In the genomic region with DNA sequence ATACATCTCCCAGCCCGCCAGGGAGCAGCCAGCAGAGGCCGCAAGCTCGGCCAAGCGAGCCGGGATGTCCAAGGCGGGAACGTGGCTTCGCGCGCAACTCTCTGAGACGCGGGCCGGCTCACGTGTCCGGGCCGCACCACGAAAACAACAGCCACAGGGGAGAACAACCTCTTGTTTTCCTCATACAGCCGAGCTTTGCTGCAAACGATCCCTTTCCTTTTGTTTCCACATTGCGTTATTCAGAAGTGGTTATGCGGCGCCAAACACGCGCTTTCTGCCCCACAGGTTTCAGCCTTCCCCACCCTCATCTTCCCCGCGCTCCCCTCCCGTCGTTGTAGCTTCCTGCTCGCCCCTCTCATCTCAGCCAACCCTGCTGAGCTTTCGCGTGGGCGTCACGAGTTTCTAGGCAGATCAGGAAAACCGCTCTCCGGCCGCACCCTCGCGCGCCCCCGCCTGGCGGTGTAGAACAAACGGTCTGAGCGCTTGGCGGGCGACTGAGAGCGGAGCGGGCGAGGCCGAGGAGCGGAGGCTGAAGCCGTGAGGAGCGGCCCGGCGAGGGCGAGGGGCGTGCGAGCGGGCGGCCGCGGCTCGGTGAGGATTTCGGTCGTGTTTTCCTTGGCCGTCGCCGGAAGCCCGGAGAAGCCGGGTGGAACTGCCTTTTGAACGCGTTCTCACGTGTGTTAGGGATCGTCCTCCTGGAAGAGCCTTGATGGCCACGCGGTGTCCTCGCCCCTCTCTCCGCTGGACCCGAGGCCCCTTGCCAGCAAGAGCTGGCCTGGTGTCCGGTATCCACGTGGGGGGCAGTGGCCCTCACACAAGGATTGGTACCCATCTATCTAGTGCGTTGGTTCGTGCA, we compare ENCODE assay signal across 1 cellular context.
TF ChIP-seq lines count a peak whose summit lies in the region.

No MANE protein-coding gene starts in this region.

TF ChIP-seq in HepG2, 621 proteins besides CTCF, POLR2A, EP300 and RAD21 (continued from another document and continues in another):
- TF ChIP-seq, protein P1, sequence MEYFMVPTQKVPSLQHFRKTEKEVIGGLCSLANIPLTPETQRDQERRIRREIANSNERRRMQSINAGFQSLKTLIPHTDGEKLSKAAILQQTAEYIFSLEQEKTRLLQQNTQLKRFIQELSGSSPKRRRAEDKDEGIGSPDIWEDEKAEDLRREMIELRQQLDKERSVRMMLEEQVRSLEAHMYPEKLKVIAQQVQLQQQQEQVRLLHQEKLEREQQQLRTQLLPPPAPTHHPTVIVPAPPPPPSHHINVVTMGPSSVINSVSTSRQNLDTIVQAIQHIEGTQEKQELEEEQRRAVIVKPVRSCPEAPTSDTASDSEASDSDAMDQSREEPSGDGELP (IDR thresholded peaks at IDR 0.05; ENCODE audit: borderline replicate concordance, low read depth), result no peak
- TF ChIP-seq ERF (CRISPR knock-in tag; IDR thresholded peaks at IDR 0.05), result no peak
- no peak for TF ChIP-seq GATA4 (IDR thresholded peaks at IDR 0.05; ENCODE audit: borderline replicate concordance, low read depth)
- TF ChIP-seq, protein P2, sequence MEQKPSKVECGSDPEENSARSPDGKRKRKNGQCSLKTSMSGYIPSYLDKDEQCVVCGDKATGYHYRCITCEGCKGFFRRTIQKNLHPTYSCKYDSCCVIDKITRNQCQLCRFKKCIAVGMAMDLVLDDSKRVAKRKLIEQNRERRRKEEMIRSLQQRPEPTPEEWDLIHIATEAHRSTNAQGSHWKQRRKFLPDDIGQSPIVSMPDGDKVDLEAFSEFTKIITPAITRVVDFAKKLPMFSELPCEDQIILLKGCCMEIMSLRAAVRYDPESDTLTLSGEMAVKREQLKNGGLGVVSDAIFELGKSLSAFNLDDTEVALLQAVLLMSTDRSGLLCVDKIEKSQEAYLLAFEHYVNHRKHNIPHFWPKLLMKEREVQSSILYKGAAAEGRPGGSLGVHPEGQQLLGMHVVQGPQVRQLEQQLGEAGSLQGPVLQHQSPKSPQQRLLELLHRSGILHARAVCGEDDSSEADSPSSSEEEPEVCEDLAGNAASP (CRISPR knock-in tag; IDR thresholded peaks at IDR 0.05; ENCODE audit: borderline replicate concordance), result no peak
- TF ChIP-seq, protein P3, sequence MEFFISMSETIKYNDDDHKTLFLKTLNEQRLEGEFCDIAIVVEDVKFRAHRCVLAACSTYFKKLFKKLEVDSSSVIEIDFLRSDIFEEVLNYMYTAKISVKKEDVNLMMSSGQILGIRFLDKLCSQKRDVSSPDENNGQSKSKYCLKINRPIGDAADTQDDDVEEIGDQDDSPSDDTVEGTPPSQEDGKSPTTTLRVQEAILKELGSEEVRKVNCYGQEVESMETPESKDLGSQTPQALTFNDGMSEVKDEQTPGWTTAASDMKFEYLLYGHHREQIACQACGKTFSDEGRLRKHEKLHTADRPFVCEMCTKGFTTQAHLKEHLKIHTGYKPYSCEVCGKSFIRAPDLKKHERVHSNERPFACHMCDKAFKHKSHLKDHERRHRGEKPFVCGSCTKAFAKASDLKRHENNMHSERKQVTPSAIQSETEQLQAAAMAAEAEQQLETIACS (CRISPR knock-in tag; IDR thresholded peaks at IDR 0.05), result no peak
- no peak for TF ChIP-seq MYC (CRISPR knock-in tag; IDR thresholded peaks at IDR 0.05; ENCODE audit: borderline replicate concordance)
- no peak for TF ChIP-seq ZNF660 (CRISPR knock-in tag; IDR thresholded peaks at IDR 0.05; ENCODE audit: borderline replicate concordance, low read depth)
- no peak for TF ChIP-seq GTF2F1 (IDR thresholded peaks at IDR 0.05; ENCODE audit: low read length)
- TF ChIP-seq SP5 (CRISPR knock-in tag; IDR thresholded peaks at IDR 0.05; ENCODE audit: borderline replicate concordance, low read depth), result no peak
- TF ChIP-seq ZNF160 (CRISPR knock-in tag; IDR thresholded peaks at IDR 0.05), result no peak
- no peak for TF ChIP-seq ZKSCAN1 (IDR thresholded peaks at IDR 0.05; ENCODE audit: low read length)
- no peak for TF ChIP-seq HNRNPUL1 (IDR thresholded peaks at IDR 0.05; ENCODE audit: low read depth, low read length)
- no peak for TF ChIP-seq DNMT3B (CRISPR knock-in tag; conservative IDR thresholded peaks at IDR 0.05)
- TF ChIP-seq ZNF383 (CRISPR knock-in tag; IDR thresholded peaks at IDR 0.05; ENCODE audit: borderline replicate concordance), result no peak
- TF ChIP-seq YY1 (IDR thresholded peaks at IDR 0.05; ENCODE audit: insufficient read depth, insufficient replicate concordance, low read depth, low read length), result no peak
- TF ChIP-seq ZNF326 (CRISPR knock-in tag; IDR thresholded peaks at IDR 0.05; ENCODE audit: borderline replicate concordance), result no peak
- TF ChIP-seq POLR2AphosphoS5 (IDR thresholded peaks at IDR 0.05; ENCODE audit: low read depth, low read length), result no peak
- no peak for TF ChIP-seq SRY (CRISPR knock-in tag; IDR thresholded peaks at IDR 0.05)
- TF ChIP-seq ZNF496 (CRISPR knock-in tag; IDR thresholded peaks at IDR 0.05; ENCODE audit: insufficient replicate concordance), result no peak
- TF ChIP-seq, protein P4, sequence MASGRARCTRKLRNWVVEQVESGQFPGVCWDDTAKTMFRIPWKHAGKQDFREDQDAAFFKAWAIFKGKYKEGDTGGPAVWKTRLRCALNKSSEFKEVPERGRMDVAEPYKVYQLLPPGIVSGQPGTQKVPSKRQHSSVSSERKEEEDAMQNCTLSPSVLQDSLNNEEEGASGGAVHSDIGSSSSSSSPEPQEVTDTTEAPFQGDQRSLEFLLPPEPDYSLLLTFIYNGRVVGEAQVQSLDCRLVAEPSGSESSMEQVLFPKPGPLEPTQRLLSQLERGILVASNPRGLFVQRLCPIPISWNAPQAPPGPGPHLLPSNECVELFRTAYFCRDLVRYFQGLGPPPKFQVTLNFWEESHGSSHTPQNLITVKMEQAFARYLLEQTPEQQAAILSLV (CRISPR knock-in tag; IDR thresholded peaks at IDR 0.05; ENCODE audit: borderline replicate concordance), result no peak
- peak; percentile 100 for TF ChIP-seq RFXANK (CRISPR knock-in tag; IDR thresholded peaks at IDR 0.05)
- TF ChIP-seq ZNF468 (CRISPR knock-in tag; IDR thresholded peaks at IDR 0.05), result no peak
- TF ChIP-seq, protein P5, sequence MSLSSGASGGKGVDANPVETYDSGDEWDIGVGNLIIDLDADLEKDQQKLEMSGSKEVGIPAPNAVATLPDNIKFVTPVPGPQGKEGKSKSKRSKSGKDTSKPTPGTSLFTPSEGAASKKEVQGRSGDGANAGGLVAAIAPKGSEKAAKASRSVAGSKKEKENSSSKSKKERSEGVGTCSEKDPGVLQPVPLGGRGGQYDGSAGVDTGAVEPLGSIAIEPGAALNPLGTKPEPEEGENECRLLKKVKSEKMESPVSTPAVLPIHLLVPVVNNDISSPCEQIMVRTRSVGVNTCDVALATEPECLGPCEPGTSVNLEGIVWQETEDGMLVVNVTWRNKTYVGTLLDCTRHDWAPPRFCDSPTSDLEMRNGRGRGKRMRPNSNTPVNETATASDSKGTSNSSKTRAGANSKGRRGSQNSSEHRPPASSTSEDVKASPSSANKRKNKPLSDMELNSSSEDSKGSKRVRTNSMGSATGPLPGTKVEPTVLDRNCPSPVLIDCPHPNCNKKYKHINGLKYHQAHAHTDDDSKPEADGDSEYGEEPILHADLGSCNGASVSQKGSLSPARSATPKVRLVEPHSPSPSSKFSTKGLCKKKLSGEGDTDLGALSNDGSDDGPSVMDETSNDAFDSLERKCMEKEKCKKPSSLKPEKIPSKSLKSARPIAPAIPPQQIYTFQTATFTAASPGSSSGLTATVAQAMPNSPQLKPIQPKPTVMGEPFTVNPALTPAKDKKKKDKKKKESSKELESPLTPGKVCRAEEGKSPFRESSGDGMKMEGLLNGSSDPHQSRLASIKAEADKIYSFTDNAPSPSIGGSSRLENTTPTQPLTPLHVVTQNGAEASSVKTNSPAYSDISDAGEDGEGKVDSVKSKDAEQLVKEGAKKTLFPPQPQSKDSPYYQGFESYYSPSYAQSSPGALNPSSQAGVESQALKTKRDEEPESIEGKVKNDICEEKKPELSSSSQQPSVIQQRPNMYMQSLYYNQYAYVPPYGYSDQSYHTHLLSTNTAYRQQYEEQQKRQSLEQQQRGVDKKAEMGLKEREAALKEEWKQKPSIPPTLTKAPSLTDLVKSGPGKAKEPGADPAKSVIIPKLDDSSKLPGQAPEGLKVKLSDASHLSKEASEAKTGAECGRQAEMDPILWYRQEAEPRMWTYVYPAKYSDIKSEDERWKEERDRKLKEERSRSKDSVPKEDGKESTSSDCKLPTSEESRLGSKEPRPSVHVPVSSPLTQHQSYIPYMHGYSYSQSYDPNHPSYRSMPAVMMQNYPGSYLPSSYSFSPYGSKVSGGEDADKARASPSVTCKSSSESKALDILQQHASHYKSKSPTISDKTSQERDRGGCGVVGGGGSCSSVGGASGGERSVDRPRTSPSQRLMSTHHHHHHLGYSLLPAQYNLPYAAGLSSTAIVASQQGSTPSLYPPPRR (CRISPR knock-in tag; IDR thresholded peaks at IDR 0.05; ENCODE audit: borderline replicate concordance), result no peak
- TF ChIP-seq, protein P6, sequence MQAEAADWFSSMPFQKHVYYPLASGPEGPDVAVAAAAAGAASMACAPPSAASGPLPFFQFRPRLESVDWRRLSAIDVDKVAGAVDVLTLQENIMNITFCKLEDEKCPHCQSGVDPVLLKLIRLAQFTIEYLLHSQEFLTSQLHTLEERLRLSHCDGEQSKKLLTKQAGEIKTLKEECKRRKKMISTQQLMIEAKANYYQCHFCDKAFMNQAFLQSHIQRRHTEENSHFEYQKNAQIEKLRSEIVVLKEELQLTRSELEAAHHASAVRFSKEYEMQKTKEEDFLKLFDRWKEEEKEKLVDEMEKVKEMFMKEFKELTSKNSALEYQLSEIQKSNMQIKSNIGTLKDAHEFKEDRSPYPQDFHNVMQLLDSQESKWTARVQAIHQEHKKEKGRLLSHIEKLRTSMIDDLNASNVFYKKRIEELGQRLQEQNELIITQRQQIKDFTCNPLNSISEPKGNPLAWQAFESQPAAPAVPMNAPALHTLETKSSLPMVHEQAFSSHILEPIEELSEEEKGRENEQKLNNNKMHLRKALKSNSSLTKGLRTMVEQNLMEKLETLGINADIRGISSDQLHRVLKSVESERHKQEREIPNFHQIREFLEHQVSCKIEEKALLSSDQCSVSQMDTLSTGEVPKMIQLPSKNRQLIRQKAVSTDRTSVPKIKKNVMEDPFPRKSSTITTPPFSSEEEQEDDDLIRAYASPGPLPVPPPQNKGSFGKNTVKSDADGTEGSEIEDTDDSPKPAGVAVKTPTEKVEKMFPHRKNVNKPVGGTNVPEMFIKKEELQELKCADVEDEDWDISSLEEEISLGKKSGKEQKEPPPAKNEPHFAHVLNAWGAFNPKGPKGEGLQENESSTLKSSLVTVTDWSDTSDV (CRISPR knock-in tag; IDR thresholded peaks at IDR 0.05), result no peak
- no peak for TF ChIP-seq KLF6 (CRISPR knock-in tag; IDR thresholded peaks at IDR 0.05)
- TF ChIP-seq U2AF1 (optimal IDR thresholded peaks at IDR 0.05; ENCODE audit: low read depth, low read length), result no peak
- TF ChIP-seq, protein P7, sequence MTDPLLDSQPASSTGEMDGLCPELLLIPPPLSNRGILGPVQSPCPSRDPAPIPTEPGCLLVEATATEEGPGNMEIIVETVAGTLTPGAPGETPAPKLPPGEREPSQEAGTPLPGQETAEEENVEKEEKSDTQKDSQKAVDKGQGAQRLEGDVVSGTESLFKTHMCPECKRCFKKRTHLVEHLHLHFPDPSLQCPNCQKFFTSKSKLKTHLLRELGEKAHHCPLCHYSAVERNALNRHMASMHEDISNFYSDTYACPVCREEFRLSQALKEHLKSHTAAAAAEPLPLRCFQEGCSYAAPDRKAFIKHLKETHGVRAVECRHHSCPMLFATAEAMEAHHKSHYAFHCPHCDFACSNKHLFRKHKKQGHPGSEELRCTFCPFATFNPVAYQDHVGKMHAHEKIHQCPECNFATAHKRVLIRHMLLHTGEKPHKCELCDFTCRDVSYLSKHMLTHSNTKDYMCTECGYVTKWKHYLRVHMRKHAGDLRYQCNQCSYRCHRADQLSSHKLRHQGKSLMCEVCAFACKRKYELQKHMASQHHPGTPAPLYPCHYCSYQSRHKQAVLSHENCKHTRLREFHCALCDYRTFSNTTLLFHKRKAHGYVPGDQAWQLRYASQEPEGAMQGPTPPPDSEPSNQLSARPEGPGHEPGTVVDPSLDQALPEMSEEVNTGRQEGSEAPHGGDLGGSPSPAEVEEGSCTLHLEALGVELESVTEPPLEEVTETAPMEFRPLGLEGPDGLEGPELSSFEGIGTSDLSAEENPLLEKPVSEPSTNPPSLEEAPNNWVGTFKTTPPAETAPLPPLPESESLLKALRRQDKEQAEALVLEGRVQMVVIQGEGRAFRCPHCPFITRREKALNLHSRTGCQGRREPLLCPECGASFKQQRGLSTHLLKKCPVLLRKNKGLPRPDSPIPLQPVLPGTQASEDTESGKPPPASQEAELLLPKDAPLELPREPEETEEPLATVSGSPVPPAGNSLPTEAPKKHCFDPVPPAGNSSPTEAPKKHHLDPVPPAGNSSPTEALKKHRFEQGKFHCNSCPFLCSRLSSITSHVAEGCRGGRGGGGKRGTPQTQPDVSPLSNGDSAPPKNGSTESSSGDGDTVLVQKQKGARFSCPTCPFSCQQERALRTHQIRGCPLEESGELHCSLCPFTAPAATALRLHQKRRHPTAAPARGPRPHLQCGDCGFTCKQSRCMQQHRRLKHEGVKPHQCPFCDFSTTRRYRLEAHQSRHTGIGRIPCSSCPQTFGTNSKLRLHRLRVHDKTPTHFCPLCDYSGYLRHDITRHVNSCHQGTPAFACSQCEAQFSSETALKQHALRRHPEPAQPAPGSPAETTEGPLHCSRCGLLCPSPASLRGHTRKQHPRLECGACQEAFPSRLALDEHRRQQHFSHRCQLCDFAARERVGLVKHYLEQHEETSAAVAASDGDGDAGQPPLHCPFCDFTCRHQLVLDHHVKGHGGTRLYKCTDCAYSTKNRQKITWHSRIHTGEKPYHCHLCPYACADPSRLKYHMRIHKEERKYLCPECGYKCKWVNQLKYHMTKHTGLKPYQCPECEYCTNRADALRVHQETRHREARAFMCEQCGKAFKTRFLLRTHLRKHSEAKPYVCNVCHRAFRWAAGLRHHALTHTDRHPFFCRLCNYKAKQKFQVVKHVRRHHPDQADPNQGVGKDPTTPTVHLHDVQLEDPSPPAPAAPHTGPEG (CRISPR knock-in tag; IDR thresholded peaks at IDR 0.05), result no peak
- TF ChIP-seq, protein P8, sequence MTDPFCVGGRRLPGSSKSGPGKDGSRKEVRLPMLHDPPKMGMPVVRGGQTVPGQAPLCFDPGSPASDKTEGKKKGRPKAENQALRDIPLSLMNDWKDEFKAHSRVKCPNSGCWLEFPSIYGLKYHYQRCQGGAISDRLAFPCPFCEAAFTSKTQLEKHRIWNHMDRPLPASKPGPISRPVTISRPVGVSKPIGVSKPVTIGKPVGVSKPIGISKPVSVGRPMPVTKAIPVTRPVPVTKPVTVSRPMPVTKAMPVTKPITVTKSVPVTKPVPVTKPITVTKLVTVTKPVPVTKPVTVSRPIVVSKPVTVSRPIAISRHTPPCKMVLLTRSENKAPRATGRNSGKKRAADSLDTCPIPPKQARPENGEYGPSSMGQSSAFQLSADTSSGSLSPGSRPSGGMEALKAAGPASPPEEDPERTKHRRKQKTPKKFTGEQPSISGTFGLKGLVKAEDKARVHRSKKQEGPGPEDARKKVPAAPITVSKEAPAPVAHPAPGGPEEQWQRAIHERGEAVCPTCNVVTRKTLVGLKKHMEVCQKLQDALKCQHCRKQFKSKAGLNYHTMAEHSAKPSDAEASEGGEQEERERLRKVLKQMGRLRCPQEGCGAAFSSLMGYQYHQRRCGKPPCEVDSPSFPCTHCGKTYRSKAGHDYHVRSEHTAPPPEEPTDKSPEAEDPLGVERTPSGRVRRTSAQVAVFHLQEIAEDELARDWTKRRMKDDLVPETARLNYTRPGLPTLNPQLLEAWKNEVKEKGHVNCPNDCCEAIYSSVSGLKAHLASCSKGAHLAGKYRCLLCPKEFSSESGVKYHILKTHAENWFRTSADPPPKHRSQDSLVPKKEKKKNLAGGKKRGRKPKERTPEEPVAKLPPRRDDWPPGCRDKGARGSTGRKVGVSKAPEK (CRISPR knock-in tag; IDR thresholded peaks at IDR 0.05; ENCODE audit: borderline replicate concordance), result no peak
- no peak for TF ChIP-seq ZNF282 (IDR thresholded peaks at IDR 0.05; ENCODE audit: partially characterized antibody)
